In genomic region chr5:76542887-76543690, GRCh38 we compare ENCODE assay signal across 10 cellular contexts.
DNase-seq lines count a peak whose midpoint lies in the region; TF ChIP-seq lines count a peak whose summit lies in the region.
"Had no signal": no experiment of that assay in that cellular context is flagged by ENCODE, and none has a peak within 500 bp of the region (broad histone marks: within the 10 kb centered on the region; RNA-seq: fewer than 3 reads in every experiment).

No MANE protein-coding gene starts in this region.

- H3K79me2 ChIP-seq in KMS-11 (ENCODE audit: insufficient read depth, low read depth) = peaks cover 91% of the 10 kb centered on the region

- peak overlapping the region; percentile 14; the same call in 1 of the 2 replicates for H3K4me2 ChIP-seq in KMS-11

- H3K4me3 Mint-ChIP-seq in immature natural killer cell = peak overlapping the region; percentile 80 to 91 (median 83)
- H3K4me3 Mint-ChIP-seq in glutamatergic neuron (ENCODE audit: unreplicated experiment) = no peak overlapping the region

- H3K27ac ChIP-seq in KMS-11 = no peak overlapping the region; the same call in 1 of the 2 replicates

- no peak overlapping the region for H3K4me3 ChIP-seq in KMS-11 (IDR thresholded peaks at IDR 0.05; ENCODE audit: insufficient read depth, low read depth, low read length)

- TF ChIP-seq CTCF in KMS-11 (conservative IDR thresholded peaks at IDR 0.05; ENCODE audit: low read depth, low read length) = no peak
- no peak for TF ChIP-seq CTCF in GM13976 (IDR thresholded peaks at IDR 0.05; ENCODE audit: borderline replicate concordance, control extremely low read depth, extremely low read depth, insufficient read depth, missing control alignments)
- no peak for TF ChIP-seq CTCF in glutamatergic neuron (IDR thresholded peaks at IDR 0.05; ENCODE audit: partially characterized antibody, unreplicated experiment)

- DNase-seq in activated T-cell treated with anti-CD3 and anti-CD28 coated beads for 1 hour (ENCODE audit: low read depth) (peak; percentile 36), immature natural killer cell (peak; percentile 85 to 87 (median 86)), GM13976 (ENCODE audit: low spot score) (no peak), SW 1271 (lab: John Stamatoyannopoulos, UW) (no peak), GM03348 (ENCODE audit: low spot score) (no peak), glutamatergic neuron (no peak)
- DNase-seq in stimulated activated CD8-positive, alpha-beta memory T cell treated with anti-CD3 and anti-CD28 coated beads, Interleukin-4, amount 100 ng/mL, for 4 hours (ENCODE audit: low read depth in 2 of 2, low spot score in 1 of 2) = peak; percentile 19 to 33
- DNase-seq: amygdala, H7 had no signal

- H3K9me3 Mint-ChIP-seq in immature natural killer cell (no peaks in the 10 kb centered on the region), glutamatergic neuron (ENCODE audit: unreplicated experiment) (peaks cover 1% of the 10 kb centered on the region)

- H3K27me3 Mint-ChIP-seq in immature natural killer cell (ENCODE audit: low read depth in 3 of 3) (peaks cover 0 to 12% (median 4%) of the 10 kb centered on the region in 3 donors), glutamatergic neuron (ENCODE audit: unreplicated experiment) (peaks cover 4% of the 10 kb centered on the region)

- no peak overlapping the region for H3K9ac ChIP-seq in KMS-11

- in situ Hi-C loops in GM13976 (cut with MboI; ENCODE audit: low sequenced_read_pairs, unreplicated experiment) = loop anchor here (10.0 kb wide), 1 partner anchor 138 kb away; the partner anchor contains the start of gene IQGAP2

- no peaks in the 10 kb centered on the region for H3K36me3 ChIP-seq in KMS-11 (ENCODE audit: insufficient read depth)

- H4K20me1 ChIP-seq in KMS-11 (ENCODE audit: insufficient read depth) = no peaks in the 10 kb centered on the region

- H2AFZ ChIP-seq in KMS-11 (ENCODE audit: low read depth) = no peak overlapping the region

- no peaks in the 10 kb centered on the region for H3K27me3 ChIP-seq in KMS-11 (ENCODE audit: insufficient read depth, low read depth)

- H3K4me1 Mint-ChIP-seq in immature natural killer cell (peaks cover 94 to 100% of the 10 kb centered on the region in 2 donors), glutamatergic neuron (ENCODE audit: low read depth, unreplicated experiment) (peaks cover 4% of the 10 kb centered on the region)

- peak overlapping the region; percentile 95 to 99 (median 99) for H3K27ac Mint-ChIP-seq in immature natural killer cell
- no peak overlapping the region for H3K27ac Mint-ChIP-seq in glutamatergic neuron (ENCODE audit: unreplicated experiment)

- H3K4me1 ChIP-seq in KMS-11 (ENCODE audit: low read depth, poor library complexity, severe bottlenecking) = peaks cover 73% of the 10 kb centered on the region

- H3K36me3 Mint-ChIP-seq in immature natural killer cell (no peaks in the 10 kb centered on the region), glutamatergic neuron (ENCODE audit: unreplicated experiment) (no peaks in the 10 kb centered on the region)

Comparison
In these comparisons a context has a peak if more than half of its experiments do, and no peak if none do; other contexts are left out.
1. DNase-seq: peak in activated T-cell treated with anti-CD3 and anti-CD28 coated beads for 1 hour (single experiment), immature natural killer cell (3 of 3) and stimulated activated CD8-positive, alpha-beta memory T cell treated with anti-CD3 and anti-CD28 coated beads, Interleukin-4, amount 100 ng/mL, for 4 hours (2 of 2); none in GM13976 (single experiment), SW 1271 (0 of 2), GM03348 (single experiment) and glutamatergic neuron (single experiment).